Comparison of ENCODE assay signal across 1 cellular context in the genomic region with DNA sequence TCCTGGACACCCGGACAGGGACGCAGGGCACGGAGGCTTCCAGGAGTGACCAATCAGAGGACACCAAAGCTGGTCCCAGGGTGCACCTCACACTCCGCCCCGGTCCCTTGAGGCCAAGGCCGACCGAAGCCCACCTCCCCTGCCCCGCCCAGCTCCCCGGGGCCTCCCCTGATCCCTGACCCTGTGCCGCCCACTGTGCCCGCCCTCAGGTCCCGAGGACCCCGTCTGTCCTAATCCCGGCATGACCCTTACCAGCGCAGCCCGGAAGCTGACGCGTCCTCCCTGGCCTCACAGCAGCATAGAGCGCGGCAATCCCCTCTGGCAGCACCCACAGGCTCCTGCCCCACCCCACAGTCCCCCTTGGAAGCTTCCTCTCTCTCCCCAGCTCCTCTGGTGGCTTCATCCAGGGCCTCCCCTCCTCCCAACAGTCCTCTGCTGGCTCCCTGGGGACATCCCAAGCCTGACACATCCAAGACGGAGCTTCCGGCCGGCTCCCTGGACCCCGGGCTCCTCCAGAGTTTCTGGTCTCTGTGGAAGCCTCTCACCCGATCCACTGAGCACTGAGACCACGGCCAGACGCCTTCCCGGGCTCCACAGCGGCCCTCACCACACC.
TF ChIP-seq lines count a peak whose summit lies in the region.

No MANE protein-coding gene starts in this region.

TF ChIP-seq in HepG2, 621 proteins besides CTCF, POLR2A, EP300 and RAD21 (continued from another document and continues in another):
- TF ChIP-seq, protein P1, sequence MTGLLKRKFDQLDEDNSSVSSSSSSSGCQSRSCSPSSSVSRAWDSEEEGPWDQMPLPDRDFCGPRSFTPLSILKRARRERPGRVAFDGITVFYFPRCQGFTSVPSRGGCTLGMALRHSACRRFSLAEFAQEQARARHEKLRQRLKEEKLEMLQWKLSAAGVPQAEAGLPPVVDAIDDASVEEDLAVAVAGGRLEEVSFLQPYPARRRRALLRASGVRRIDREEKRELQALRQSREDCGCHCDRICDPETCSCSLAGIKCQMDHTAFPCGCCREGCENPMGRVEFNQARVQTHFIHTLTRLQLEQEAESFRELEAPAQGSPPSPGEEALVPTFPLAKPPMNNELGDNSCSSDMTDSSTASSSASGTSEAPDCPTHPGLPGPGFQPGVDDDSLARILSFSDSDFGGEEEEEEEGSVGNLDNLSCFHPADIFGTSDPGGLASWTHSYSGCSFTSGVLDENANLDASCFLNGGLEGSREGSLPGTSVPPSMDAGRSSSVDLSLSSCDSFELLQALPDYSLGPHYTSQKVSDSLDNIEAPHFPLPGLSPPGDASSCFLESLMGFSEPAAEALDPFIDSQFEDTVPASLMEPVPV (CRISPR knock-in tag; IDR thresholded peaks at IDR 0.05), result no peak
- no peak for TF ChIP-seq CHD2 (IDR thresholded peaks at IDR 0.05; ENCODE audit: low read depth, low read length)
- TF ChIP-seq ZNF143 (CRISPR knock-in tag; IDR thresholded peaks at IDR 0.05), result peak; percentile 80
- 0 out of 2 replicates have a peak, but pooled peaks have one; percentile 19 for TF ChIP-seq ZNF800 (CRISPR knock-in tag; IDR thresholded peaks at IDR 0.05)
- TF ChIP-seq ZNF18 (CRISPR knock-in tag; IDR thresholded peaks at IDR 0.05; ENCODE audit: insufficient replicate concordance), result no peak
- TF ChIP-seq PRDM4 (CRISPR knock-in tag; IDR thresholded peaks at IDR 0.05; ENCODE audit: borderline replicate concordance), result no peak
- TF ChIP-seq ATF7 (IDR thresholded peaks at IDR 0.05), result no peak
- TF ChIP-seq ATF7 (CRISPR knock-in tag; IDR thresholded peaks at IDR 0.05), result no peak
- TF ChIP-seq, protein P2, sequence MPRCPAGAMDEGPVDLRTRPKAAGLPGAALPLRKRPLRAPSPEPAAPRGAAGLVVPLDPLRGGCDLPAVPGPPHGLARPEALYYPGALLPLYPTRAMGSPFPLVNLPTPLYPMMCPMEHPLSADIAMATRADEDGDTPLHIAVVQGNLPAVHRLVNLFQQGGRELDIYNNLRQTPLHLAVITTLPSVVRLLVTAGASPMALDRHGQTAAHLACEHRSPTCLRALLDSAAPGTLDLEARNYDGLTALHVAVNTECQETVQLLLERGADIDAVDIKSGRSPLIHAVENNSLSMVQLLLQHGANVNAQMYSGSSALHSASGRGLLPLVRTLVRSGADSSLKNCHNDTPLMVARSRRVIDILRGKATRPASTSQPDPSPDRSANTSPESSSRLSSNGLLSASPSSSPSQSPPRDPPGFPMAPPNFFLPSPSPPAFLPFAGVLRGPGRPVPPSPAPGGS (CRISPR knock-in tag; IDR thresholded peaks at IDR 0.05), result no peak
- TF ChIP-seq CCAR2 (optimal IDR thresholded peaks at IDR 0.05; ENCODE audit: low read depth, low read length), result no peak
- TF ChIP-seq MIXL1 (CRISPR knock-in tag; IDR thresholded peaks at IDR 0.05), result no peak
- TF ChIP-seq AHR (CRISPR knock-in tag; IDR thresholded peaks at IDR 0.05), result no peak
- no peak for TF ChIP-seq ZNF724P (CRISPR knock-in tag; IDR thresholded peaks at IDR 0.05; ENCODE audit: borderline replicate concordance)
- no peak for TF ChIP-seq MZF1 (CRISPR knock-in tag; IDR thresholded peaks at IDR 0.05; ENCODE audit: borderline replicate concordance)
- no peak for TF ChIP-seq KDM1A (CRISPR knock-in tag; IDR thresholded peaks at IDR 0.05)
- TF ChIP-seq CSRNP2 (CRISPR knock-in tag; conservative IDR thresholded peaks at IDR 0.05; ENCODE audit: low read depth), result no peak
- TF ChIP-seq ZSCAN25 (CRISPR knock-in tag; IDR thresholded peaks at IDR 0.05), result peak; percentile 87
- TF ChIP-seq DR1 (CRISPR knock-in tag; IDR thresholded peaks at IDR 0.05), result no peak
- no peak for TF ChIP-seq ZNF546 (CRISPR knock-in tag; conservative IDR thresholded peaks at IDR 0.05)
- no peak for TF ChIP-seq ZNF468 (CRISPR knock-in tag; IDR thresholded peaks at IDR 0.05)
- no peak for TF ChIP-seq SRSF4 (IDR thresholded peaks at IDR 0.05; ENCODE audit: low read depth, low read length, poor library complexity, severe bottlenecking)
- TF ChIP-seq GABPB1 (CRISPR knock-in tag; IDR thresholded peaks at IDR 0.05), result peak; percentile 90
- no peak for TF ChIP-seq TFAP4 (IDR thresholded peaks at IDR 0.05; ENCODE audit: borderline replicate concordance, low read depth)
- TF ChIP-seq PAWR (CRISPR knock-in tag; IDR thresholded peaks at IDR 0.05; ENCODE audit: borderline replicate concordance), result no peak
- TF ChIP-seq NFYB (CRISPR knock-in tag; IDR thresholded peaks at IDR 0.05), result peak; percentile 47
- TF ChIP-seq, protein P3, sequence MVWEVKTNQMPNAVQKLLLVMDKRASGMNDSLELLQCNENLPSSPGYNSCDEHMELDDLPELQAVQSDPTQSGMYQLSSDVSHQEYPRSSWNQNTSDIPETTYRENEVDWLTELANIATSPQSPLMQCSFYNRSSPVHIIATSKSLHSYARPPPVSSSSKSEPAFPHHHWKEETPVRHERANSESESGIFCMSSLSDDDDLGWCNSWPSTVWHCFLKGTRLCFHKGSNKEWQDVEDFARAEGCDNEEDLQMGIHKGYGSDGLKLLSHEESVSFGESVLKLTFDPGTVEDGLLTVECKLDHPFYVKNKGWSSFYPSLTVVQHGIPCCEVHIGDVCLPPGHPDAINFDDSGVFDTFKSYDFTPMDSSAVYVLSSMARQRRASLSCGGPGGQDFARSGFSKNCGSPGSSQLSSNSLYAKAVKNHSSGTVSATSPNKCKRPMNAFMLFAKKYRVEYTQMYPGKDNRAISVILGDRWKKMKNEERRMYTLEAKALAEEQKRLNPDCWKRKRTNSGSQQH (CRISPR knock-in tag; IDR thresholded peaks at IDR 0.05; ENCODE audit: low read depth), result 0 out of 2 replicates have a peak, but pooled peaks have one; percentile 34
- TF ChIP-seq ZFP1 (CRISPR knock-in tag; IDR thresholded peaks at IDR 0.05), result no peak
- TF ChIP-seq HOXD1 (CRISPR knock-in tag; IDR thresholded peaks at IDR 0.05), result peak; percentile 66; the same call in 1 of the 2 replicates
- no peak for TF ChIP-seq ZNF773 (CRISPR knock-in tag; IDR thresholded peaks at IDR 0.05; ENCODE audit: borderline replicate concordance)
- peak; percentile 89 for TF ChIP-seq NCOA2 (CRISPR knock-in tag; IDR thresholded peaks at IDR 0.05)
- TF ChIP-seq MAFG (CRISPR knock-in tag; IDR thresholded peaks at IDR 0.05), result no peak
- no peak for TF ChIP-seq RCOR2 (CRISPR knock-in tag; IDR thresholded peaks at IDR 0.05)
- TF ChIP-seq, protein P4, sequence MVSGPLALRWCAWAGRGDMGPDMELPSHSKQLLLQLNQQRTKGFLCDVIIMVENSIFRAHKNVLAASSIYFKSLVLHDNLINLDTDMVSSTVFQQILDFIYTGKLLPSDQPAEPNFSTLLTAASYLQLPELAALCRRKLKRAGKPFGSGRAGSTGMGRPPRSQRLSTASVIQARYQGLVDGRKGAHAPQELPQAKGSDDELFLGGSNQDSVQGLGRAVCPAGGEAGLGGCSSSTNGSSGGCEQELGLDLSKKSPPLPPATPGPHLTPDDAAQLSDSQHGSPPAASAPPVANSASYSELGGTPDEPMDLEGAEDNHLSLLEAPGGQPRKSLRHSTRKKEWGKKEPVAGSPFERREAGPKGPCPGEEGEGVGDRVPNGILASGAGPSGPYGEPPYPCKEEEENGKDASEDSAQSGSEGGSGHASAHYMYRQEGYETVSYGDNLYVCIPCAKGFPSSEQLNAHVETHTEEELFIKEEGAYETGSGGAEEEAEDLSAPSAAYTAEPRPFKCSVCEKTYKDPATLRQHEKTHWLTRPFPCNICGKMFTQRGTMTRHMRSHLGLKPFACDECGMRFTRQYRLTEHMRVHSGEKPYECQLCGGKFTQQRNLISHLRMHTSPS (CRISPR knock-in tag; IDR thresholded peaks at IDR 0.05; ENCODE audit: low read depth), result peak; percentile 84; the same call in 1 of the 2 replicates
- TF ChIP-seq IRX3 (CRISPR knock-in tag; IDR thresholded peaks at IDR 0.05; ENCODE audit: borderline replicate concordance, low read depth), result no peak
- no peak for TF ChIP-seq MLLT10 (CRISPR knock-in tag; IDR thresholded peaks at IDR 0.05)
- TF ChIP-seq ZSCAN31 (CRISPR knock-in tag; IDR thresholded peaks at IDR 0.05; ENCODE audit: low read depth), result peak; percentile 73
- peak; percentile 85 for TF ChIP-seq MEF2D (CRISPR knock-in tag; IDR thresholded peaks at IDR 0.05)
- peak; percentile 74; the same call in 1 of the 2 replicates for TF ChIP-seq RELA (CRISPR knock-in tag; IDR thresholded peaks at IDR 0.05)
- TF ChIP-seq RFX1 (IDR thresholded peaks at IDR 0.05), result no peak
- TF ChIP-seq, protein P5, sequence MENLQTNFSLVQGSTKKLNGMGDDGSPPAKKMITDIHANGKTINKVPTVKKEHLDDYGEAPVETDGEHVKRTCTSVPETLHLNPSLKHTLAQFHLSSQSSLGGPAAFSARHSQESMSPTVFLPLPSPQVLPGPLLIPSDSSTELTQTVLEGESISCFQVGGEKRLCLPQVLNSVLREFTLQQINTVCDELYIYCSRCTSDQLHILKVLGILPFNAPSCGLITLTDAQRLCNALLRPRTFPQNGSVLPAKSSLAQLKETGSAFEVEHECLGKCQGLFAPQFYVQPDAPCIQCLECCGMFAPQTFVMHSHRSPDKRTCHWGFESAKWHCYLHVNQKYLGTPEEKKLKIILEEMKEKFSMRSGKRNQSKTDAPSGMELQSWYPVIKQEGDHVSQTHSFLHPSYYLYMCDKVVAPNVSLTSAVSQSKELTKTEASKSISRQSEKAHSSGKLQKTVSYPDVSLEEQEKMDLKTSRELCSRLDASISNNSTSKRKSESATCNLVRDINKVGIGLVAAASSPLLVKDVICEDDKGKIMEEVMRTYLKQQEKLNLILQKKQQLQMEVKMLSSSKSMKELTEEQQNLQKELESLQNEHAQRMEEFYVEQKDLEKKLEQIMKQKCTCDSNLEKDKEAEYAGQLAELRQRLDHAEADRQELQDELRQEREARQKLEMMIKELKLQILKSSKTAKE (CRISPR knock-in tag; IDR thresholded peaks at IDR 0.05; ENCODE audit: borderline replicate concordance), result peak; percentile 92
- no peak for TF ChIP-seq ZNF33B (CRISPR knock-in tag; IDR thresholded peaks at IDR 0.05)
- no peak for TF ChIP-seq PHB2 (IDR thresholded peaks at IDR 0.05; ENCODE audit: partially characterized antibody)
- TF ChIP-seq ZNF747 (CRISPR knock-in tag; IDR thresholded peaks at IDR 0.05; ENCODE audit: borderline replicate concordance), result peak; percentile 76
